In genomic region chr6:77740380-77740779, GRCh38 we compare ENCODE assay signal across 8 cellular contexts.
DNase-seq lines count a peak whose midpoint lies in the region; ATAC-seq, FAIRE-seq and TF ChIP-seq lines count a peak whose summit lies in the region.
"Had no signal": no experiment of that assay in that cellular context is flagged by ENCODE, and none has a peak within 500 bp of the region (broad histone marks: within the 10 kb centered on the region; RNA-seq: fewer than 3 reads in every experiment).

No MANE protein-coding gene starts in this region.

- no peak for TF ChIP-seq POLR2A in H54 (IDR thresholded peaks at IDR 0.05; ENCODE audit: low read depth, low read length)

- intact Hi-C loops in psoas muscle (cut with DNase I), result no loop called here

- DNase-seq in NCI-H1105 (lab: John Stamatoyannopoulos, UW), result peak; percentile 2
- DNase-seq in dermis microvascular lymphatic vessel endothelial cell (ENCODE audit: low read depth in 2 of 2), result peak; percentile 7 to 44
- DNase-seq in retinal pigment epithelial cell (ENCODE audit: low read depth), result peak; percentile 4
- DNase-seq in psoas muscle, result no peak
- DNase-seq in NCI-H2081 treated with DMSO at 0.1 percent for 48 hours (lab: John Stamatoyannopoulos, UW), result no peak
- DNase-seq in H54 (ENCODE audit: insufficient read length, low spot score), result no peak

- TF ChIP-seq CTCF in retinal pigment epithelial cell (conservative IDR thresholded peaks at IDR 0.05; ENCODE audit: low read depth, low read length) (peak; percentile 47), psoas muscle (IDR thresholded peaks at IDR 0.05) (no peak)

- H3K27me3 ChIP-seq in psoas muscle (ENCODE audit: insufficient read depth in 3 of 3, low read length in 2 of 3), result no peaks in the 10 kb centered on the region
- H3K27me3 ChIP-seq: tibial nerve had no signal

- FAIRE-seq in H54 (lab: Jason Lieb, UNC), result no peak

- WGBS in psoas muscle, 3 donors, result 20 to 28% (median 20%) methylated on average over 1 of the region's 1 CpG

- H3K9me3 ChIP-seq in psoas muscle, result no peaks in the 10 kb centered on the region

- H3K36me3 ChIP-seq in psoas muscle (ENCODE audit: insufficient read depth in 1 of 2, low read depth in 1 of 2), result no peaks in the 10 kb centered on the region
- H3K36me3 ChIP-seq: tibial nerve had no signal

- peak; percentile 52 for ATAC-seq in GM18502 (IDR thresholded peaks at IDR 0.05; ENCODE audit: poor library complexity, unreplicated experiment)
- ATAC-seq in psoas muscle, result no peak

- H3K27ac ChIP-seq in psoas muscle, result no peak overlapping the region
- H3K27ac ChIP-seq: tibial nerve had no signal

- no peaks in the 10 kb centered on the region for H3K4me1 ChIP-seq in psoas muscle
- H3K4me1 ChIP-seq: tibial nerve had no signal

- no peak overlapping the region for H3K4me3 ChIP-seq in retinal pigment epithelial cell (ENCODE audit: low read length)
- no peak overlapping the region for H3K4me3 ChIP-seq in psoas muscle
- H3K4me3 ChIP-seq: tibial nerve had no signal

Comparison
In these comparisons a context has a peak if more than half of its experiments do, and no peak if none do; other contexts are left out.
1. DNase-seq: peak in NCI-H1105 (single experiment), dermis microvascular lymphatic vessel endothelial cell (2 of 2) and retinal pigment epithelial cell (single experiment); none in psoas muscle (0 of 2), NCI-H2081 treated with DMSO at 0.1 percent for 48 hours (single experiment) and H54 (single experiment).